In the genomic region with DNA sequence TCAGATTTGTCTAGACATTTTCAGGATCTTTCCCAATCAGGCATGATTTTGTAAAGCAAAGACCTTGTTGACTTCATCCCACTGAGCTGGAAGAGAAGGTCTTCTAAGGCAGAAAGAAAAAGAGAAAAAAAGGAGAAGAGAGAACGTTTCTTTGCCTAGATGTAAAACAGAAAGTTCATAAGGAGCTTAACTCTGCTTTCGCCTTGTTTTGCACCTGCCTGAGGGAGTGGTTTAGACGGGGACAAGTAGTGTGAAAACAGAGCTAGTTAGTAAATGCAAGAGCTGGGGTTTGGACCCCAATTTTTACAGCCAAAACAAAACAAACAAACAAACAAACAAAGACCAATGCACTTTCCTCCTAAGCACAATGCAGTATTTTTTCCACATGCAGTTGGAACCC, we compare ENCODE assay signal across 11 cellular contexts.
DNase-seq lines count a peak whose midpoint lies in the region; ATAC-seq and TF ChIP-seq lines count a peak whose summit lies in the region.
"Had no signal": no experiment of that assay in that cellular context is flagged by ENCODE, and none has a peak within 500 bp of the region (broad histone marks: within the 10 kb centered on the region; RNA-seq: fewer than 3 reads in every experiment).

No MANE protein-coding gene starts in this region.

- H3K27ac ChIP-seq in BLaER1 treated with 17β-estradiol and CSF1 and Interleukin-3, amounts not matched to agents 10 nM and 100 nM, result peak overlapping the region in 1 of 11 experiments; percentile 14; a peak in 1 of 22 replicates
- no peak overlapping the region for H3K27ac ChIP-seq in neural progenitor cell

- no peak for DNase-seq in activated B cell treated with CpG ODN at 0.5 μM for 24 hours
- no peak for DNase-seq in neural progenitor cell (ENCODE audit: low spot score)
- DNase-seq in stimulated activated CD4-positive, alpha-beta T cell treated with anti-CD3 and anti-CD28 coated beads, Interleukin-2, amount 100 ng/mL, for 24 hours, result no peak
- no peak for DNase-seq in DMS153 treated with DMSO at 0.1 percent for 48 hours (lab: John Stamatoyannopoulos, UW; ENCODE audit: unreplicated experiment)
- DNase-seq in effector CD4-positive, alpha-beta T cell, result no peak
- DNase-seq in iPS-NIHi7 (ENCODE audit: extremely low spot score), result no peak
- DNase-seq: aorta, BE2C, NCI-H526 had no signal

- H3K4me3 ChIP-seq in BLaER1 treated with 17β-estradiol and CSF1 and Interleukin-3, amounts not matched to agents 10 nM and 100 nM, result no peak overlapping the region
- H3K4me3 ChIP-seq in neural progenitor cell, result no peak overlapping the region

- H3K36me3 Mint-ChIP-seq in activated B cell treated with CpG ODN at 0.5 μM for 24 hours (ENCODE audit: low read depth), result no peaks in the 10 kb centered on the region
- peaks cover 8% of the 10 kb centered on the region for H3K36me3 Mint-ChIP-seq in neural progenitor cell

- peaks cover 21 to 60% (median 34%) of the 10 kb centered on the region in 10 experiments for H3K4me1 ChIP-seq in BLaER1 treated with 17β-estradiol and CSF1 and Interleukin-3, amounts not matched to agents 10 nM and 100 nM
- H3K4me1 ChIP-seq in neural progenitor cell, result peaks cover 65% of the 10 kb centered on the region
- H3K4me1 ChIP-seq: BE2C had no signal

- H3K27me3 ChIP-seq in BLaER1 treated with 17β-estradiol and CSF1 and Interleukin-3, amounts not matched to agents 10 nM and 100 nM, result no peaks in the 10 kb centered on the region
- H3K27me3 ChIP-seq in neural progenitor cell, result no peaks in the 10 kb centered on the region
- H3K27me3 ChIP-seq: BE2C had no signal

- H3K9ac ChIP-seq in BLaER1 treated with 17β-estradiol and CSF1 and Interleukin-3, amounts not matched to agents 10 nM and 100 nM, result no peak overlapping the region
- H3K9ac ChIP-seq in neural progenitor cell, result no peak overlapping the region

- no peaks in the 10 kb centered on the region for H3K27me3 Mint-ChIP-seq in activated B cell treated with CpG ODN at 0.5 μM for 24 hours
- H3K27me3 Mint-ChIP-seq in neural progenitor cell (ENCODE audit: insufficient read depth, low read depth), result no peaks in the 10 kb centered on the region

- H2AFZ ChIP-seq in neural progenitor cell (replicated peaks), result no peak overlapping the region

- peaks cover 59% of the 10 kb centered on the region for H3K4me1 Mint-ChIP-seq in activated B cell treated with CpG ODN at 0.5 μM for 24 hours
- H3K4me1 Mint-ChIP-seq in neural progenitor cell, result peaks cover 78% of the 10 kb centered on the region

- peaks cover 53% of the 10 kb centered on the region for H3F3A ChIP-seq in neural progenitor cell (ENCODE audit: low read depth)

- no peak for TF ChIP-seq CTCF in activated B cell treated with CpG ODN at 0.5 μM for 24 hours (IDR thresholded peaks at IDR 0.05)
- no peak for TF ChIP-seq CTCF in neural progenitor cell (IDR thresholded peaks at IDR 0.05)

- intact Hi-C loops in activated B cell treated with CpG ODN at 0.5 μM for 24 hours (cut with micrococcal nuclease), result no loop called here

- peak overlapping the region; percentile 25 for H3K4me3 Mint-ChIP-seq in activated B cell treated with CpG ODN at 0.5 μM for 24 hours
- H3K4me3 Mint-ChIP-seq in neural progenitor cell, result no peak overlapping the region

- H4K20me1 ChIP-seq in BLaER1 treated with 17β-estradiol and CSF1 and Interleukin-3, amounts not matched to agents 10 nM and 100 nM, result no peaks in the 10 kb centered on the region
- H4K20me1 ChIP-seq in neural progenitor cell (ENCODE audit: low read depth), result no peaks in the 10 kb centered on the region

- peak overlapping the region; percentile 1 to 65 (median 45); a peak in 19 of 22 replicates for H3K4me2 ChIP-seq in BLaER1 treated with 17β-estradiol and CSF1 and Interleukin-3, amounts not matched to agents 10 nM and 100 nM
- no peak overlapping the region for H3K4me2 ChIP-seq in neural progenitor cell

- CTCF ChIA-PET in activated B cell treated with CpG ODN at 0.5 μM for 24 hours (lab: Charles Lee), result interaction anchor here (1.1 kb wide), 1 partner anchor 23 kb away, joined by 3 read pairs; no protein-coding TSS in a partner anchor

- H3K36me3 ChIP-seq in BLaER1 treated with 17β-estradiol and CSF1 and Interleukin-3, amounts not matched to agents 10 nM and 100 nM, result peaks cover 0 to 7% (median 0%) of the 10 kb centered on the region in 11 experiments; a peak in 3 of 22 replicates
- H3K36me3 ChIP-seq in neural progenitor cell, result no peaks in the 10 kb centered on the region
- H3K36me3 ChIP-seq: BE2C had no signal

- H3K9me3 ChIP-seq in BLaER1 treated with 17β-estradiol and CSF1 and Interleukin-3, amounts not matched to agents 10 nM and 100 nM (replicated peaks in 1 of 11), result peaks cover 0 to 14% (median 6%) of the 10 kb centered on the region in 11 experiments; a peak in 15 of 22 replicates
- H3K9me3 ChIP-seq in neural progenitor cell (ENCODE audit: low read depth), result no peaks in the 10 kb centered on the region
- H3K9me3 ChIP-seq: BE2C had no signal

- peak; percentile 60 for ATAC-seq in GM19468 (IDR thresholded peaks at IDR 0.05; ENCODE audit: extremely low read depth, unreplicated experiment)
- peak; percentile 42 for ATAC-seq in activated B cell treated with CpG ODN at 0.5 μM for 24 hours (ENCODE audit: low read depth)

- peak overlapping the region; percentile 82 for H3K27ac Mint-ChIP-seq in activated B cell treated with CpG ODN at 0.5 μM for 24 hours
- peak overlapping the region; percentile 96 for H3K27ac Mint-ChIP-seq in neural progenitor cell

- H3K79me2 ChIP-seq in neural progenitor cell (ENCODE audit: low read depth), result no peaks in the 10 kb centered on the region

- H3K9me3 Mint-ChIP-seq in activated B cell treated with CpG ODN at 0.5 μM for 24 hours (peaks cover under 1% of the 10 kb centered on the region), neural progenitor cell (peaks cover 6% of the 10 kb centered on the region)

- POLR2A ChIA-PET in activated B cell treated with CpG ODN at 0.5 μM for 24 hours (lab: Charles Lee), result interaction anchor here (0.6 to 4.6 kb wide), 8 partner anchors 12 to 297 kb away, joined by 3 to 31 read pairs (median 4); a partner anchor contains a TSS
